8 cellular contexts compared by ENCODE assay signal in genomic region chr19:33064117-33064777, GRCh38. TPM values are rescaled to one million over a fixed set of nuclear protein-coding genes. Genes with fewer than 3 reads are reported as not detected.
DNase-seq lines count a peak whose midpoint lies in the region; ATAC-seq, FAIRE-seq and TF ChIP-seq lines count a peak whose summit lies in the region.

No MANE protein-coding gene starts in this region.

- peak in 1 of 3 donors; percentile 15 for DNase-seq in CD4-positive, CD25-positive, alpha-beta regulatory T cell
- DNase-seq in activated CD8-positive, alpha-beta memory T cell treated with anti-CD3 and anti-CD28 coated beads for 24 hours: peak; percentile 63
- DNase-seq in fibroblast of villous mesenchyme (ENCODE audit: low read depth): peak; percentile 20
- peak; percentile 45 to 86 (median 62) for DNase-seq in pancreas
- no peak for DNase-seq in SHP77 (lab: John Stamatoyannopoulos, UW)
- no peak for DNase-seq in NOMO-1 (lab: John Stamatoyannopoulos, UW; ENCODE audit: unreplicated experiment in 2 of 2)

- H3K27ac Mint-ChIP-seq in CD4-positive, CD25-positive, alpha-beta regulatory T cell: no peak overlapping the region
- no peak overlapping the region for H3K27ac Mint-ChIP-seq in IgD-negative memory B cell

- H3K4me3 ChIP-seq in CD4-positive, CD25-positive, alpha-beta regulatory T cell (ENCODE audit: low read depth, low read length): no peak overlapping the region
- H3K4me3 ChIP-seq in fibroblast of villous mesenchyme (ENCODE audit: low read depth, low read length) (peak overlapping the region; percentile 67), pancreas (peak overlapping the region; percentile 51 to 74 (median 57))

- intact Hi-C loops in pancreas (cut with DNase I): no loop called here

- H3K36me3 Mint-ChIP-seq in CD4-positive, CD25-positive, alpha-beta regulatory T cell: no peaks in the 10 kb centered on the region
- peaks cover 1% of the 10 kb centered on the region for H3K36me3 Mint-ChIP-seq in IgD-negative memory B cell

- H3K27me3 ChIP-seq in CD4-positive, CD25-positive, alpha-beta regulatory T cell (ENCODE audit: control insufficient read depth, insufficient read depth, low read length): no peaks in the 10 kb centered on the region
- H3K27me3 ChIP-seq in pancreas: no peaks in the 10 kb centered on the region

- 0 to 1% methylated on average over 45 to 52 of the region's 58 CpGs for WGBS in pancreas, 2 donors

- H3K4me1 ChIP-seq in CD4-positive, CD25-positive, alpha-beta regulatory T cell (ENCODE audit: control insufficient read depth, insufficient read depth, low read length, poor library complexity, severe bottlenecking): peaks cover 6% of the 10 kb centered on the region
- no peaks in the 10 kb centered on the region for H3K4me1 ChIP-seq in pancreas

- H3K27ac ChIP-seq in CD4-positive, CD25-positive, alpha-beta regulatory T cell (ENCODE audit: insufficient read depth, low read length, poor library complexity, severe bottlenecking): no peak overlapping the region
- H3K27ac ChIP-seq in pancreas: peak overlapping the region; percentile 38 to 74 (median 55)

- H3K27me3 Mint-ChIP-seq in CD4-positive, CD25-positive, alpha-beta regulatory T cell: peaks cover 51% of the 10 kb centered on the region
- peaks cover 4% of the 10 kb centered on the region for H3K27me3 Mint-ChIP-seq in IgD-negative memory B cell

- no peaks in the 10 kb centered on the region for H3K9me3 ChIP-seq in CD4-positive, CD25-positive, alpha-beta regulatory T cell (ENCODE audit: control insufficient read depth in 2 of 2, low read length in 2 of 2)
- H3K9me3 ChIP-seq in pancreas: no peaks in the 10 kb centered on the region

- H3K4me1 Mint-ChIP-seq in CD4-positive, CD25-positive, alpha-beta regulatory T cell: peaks cover 0 to 5% (median 0%) of the 10 kb centered on the region in 4 donors
- peaks cover 5 to 6% (median 5%) of the 10 kb centered on the region in 3 donors for H3K4me1 Mint-ChIP-seq in IgD-negative memory B cell

- no peaks in the 10 kb centered on the region for H3K36me3 ChIP-seq in CD4-positive, CD25-positive, alpha-beta regulatory T cell (ENCODE audit: control insufficient read depth, insufficient read depth, low read length)
- H3K36me3 ChIP-seq in pancreas: no peaks in the 10 kb centered on the region

- H3K9me3 Mint-ChIP-seq in CD4-positive, CD25-positive, alpha-beta regulatory T cell: peaks cover 0 to 1% (median 0%) of the 10 kb centered on the region in 7 donors
- no peaks in the 10 kb centered on the region for H3K9me3 Mint-ChIP-seq in IgD-negative memory B cell

- no peak for ATAC-seq in CD4-positive, CD25-positive, alpha-beta regulatory T cell (ENCODE audit: low read depth in 2 of 2)
- ATAC-seq in GM19438 (IDR thresholded peaks at IDR 0.05; ENCODE audit: low read depth, unreplicated experiment): peak; percentile 41
- peak; percentile 67 to 84 (median 80) for ATAC-seq in pancreas

- TF ChIP-seq CTCF in fibroblast of villous mesenchyme (IDR thresholded peaks at IDR 0.05; ENCODE audit: insufficient read depth, low read depth, low read length) (no peak), pancreas (IDR thresholded peaks at IDR 0.05) (no peak)

- FAIRE-seq in pancreas (lab: Jason Lieb, UNC): no peak

- peak overlapping the region in 3 of 4 donors; percentile 71 to 72 (median 72) for H3K4me3 Mint-ChIP-seq in CD4-positive, CD25-positive, alpha-beta regulatory T cell
- peak overlapping the region; percentile 84 to 94 (median 87) for H3K4me3 Mint-ChIP-seq in IgD-negative memory B cell

RNA-seq across cellular contexts. Expression of gene RHPN2, which starts 0.4 kb away (rescaled TPM):
- 0.37 TPM for total RNA-seq in CD4-positive, CD25-positive, alpha-beta regulatory T cell
- polyA plus RNA-seq in CD4-positive, CD25-positive, alpha-beta regulatory T cell: under 1 TPM; 0.17 to 0.76 (median 0.31) TPM
- polyA plus RNA-seq in IgD-negative memory B cell (3.7 TPM), pancreas (10 to 100 TPM in 1 of 2 donors, 1 to 10 TPM in 1; 7.5 to 11.4 TPM)
- total RNA-seq in fibroblast of villous mesenchyme (2.6 TPM in 2 replicates), pancreas (10 to 100 TPM in 2 of 6 donors, 1 to 10 TPM in 4; 7.6 to 18.9 (median 8.2) TPM)

RNA-seq across cellular contexts. Expression of gene GPATCH1, which starts 16.7 kb away (rescaled TPM):
- total RNA-seq in CD4-positive, CD25-positive, alpha-beta regulatory T cell: 9.6 TPM
- polyA plus RNA-seq in CD4-positive, CD25-positive, alpha-beta regulatory T cell: 1 to 10 TPM; 3.9 to 7.0 (median 4.8) TPM
- polyA plus RNA-seq in IgD-negative memory B cell (7.0 TPM), pancreas (1 to 10 TPM; 4.3 to 6.1 TPM)
- total RNA-seq in fibroblast of villous mesenchyme (7.8 and 8.1 TPM in 2 replicates), pancreas (1 to 10 TPM; 3.0 to 5.6 (median 3.6) TPM)

Comparison
In these comparisons a context has a peak if more than half of its experiments do, and no peak if none do; other contexts are left out.
1. ATAC-seq: peak in GM19438 (single experiment) and pancreas (4 of 4); none in CD4-positive, CD25-positive, alpha-beta regulatory T cell (0 of 2).
2. DNase-seq: peak in activated CD8-positive, alpha-beta memory T cell treated with anti-CD3 and anti-CD28 coated beads for 24 hours (single experiment), fibroblast of villous mesenchyme (single experiment) and pancreas (6 of 6); none in SHP77 (0 of 2) and NOMO-1 (0 of 2).